Comparison of ENCODE assay signal across 8 cellular contexts in genomic region chr21:44920694-44921604, GRCh38. TPM values are rescaled to one million over a fixed set of nuclear protein-coding genes. Genes with fewer than 3 reads are reported as not detected.
DNase-seq lines count a peak whose midpoint lies in the region; ATAC-seq and TF ChIP-seq lines count a peak whose summit lies in the region.

ITGB2 (minus strand) TSS chr21:44920899; CDS start chr21:44910782, 10,117 bp downstream.

- peaks cover 73% of the 10 kb centered on the region for H3K4me1 ChIP-seq in CD8-positive, alpha-beta T cell (ENCODE audit: insufficient read depth, low read length)
- H3K4me1 ChIP-seq in ovary (ENCODE audit: insufficient read depth): no peaks in the 10 kb centered on the region

- peaks cover 39% of the 10 kb centered on the region for H3K36me3 Mint-ChIP-seq in CD8-positive, alpha-beta T cell
- peaks cover 57% of the 10 kb centered on the region for H3K36me3 Mint-ChIP-seq in dendritic cell treated with granulocyte-macrophage colony-stimulating factor and Interleukin-4, amounts not matched to agents 40 ng/mL and 50 ng/mL, for 4 days (ENCODE audit: low read depth)

- intact Hi-C loops in CD8-positive, alpha-beta T cell (cut with DNase I, micrococcal nuclease): loop anchor here in 1 of 2 experiments (1.0 to 10.0 kb wide), 2 partner anchors 9 to 364 kb away; partner anchors contain the start of gene POFUT2
- intact Hi-C loops in dendritic cell treated with granulocyte-macrophage colony-stimulating factor and Interleukin-4, amounts not matched to agents 40 ng/mL and 50 ng/mL, for 4 days (cut with micrococcal nuclease): no loop called here
- intact Hi-C loops in ovary (cut with DNase I): no loop called here

- CTCF ChIA-PET in CD8-positive, alpha-beta T cell (lab: Charles Lee): interaction anchor here (5.6 to 6.1 kb wide), 2 partner anchors 12 to 27 kb away, joined by 38 to 51 read pairs; no protein-coding TSS in a partner anchor

- H3K4me3 ChIP-seq in CD8-positive, alpha-beta T cell (ENCODE audit: low read depth, low read length): peak within 1 kb of the TSS; percentile 99
- H3K4me3 ChIP-seq in ovary: no peak within 1 kb of the TSS

- TF ChIP-seq POLR2A in ovary (IDR thresholded peaks at IDR 0.05): no peak

- H3K27me3 ChIP-seq in CD8-positive, alpha-beta T cell (ENCODE audit: insufficient read depth, low read length): no peaks in the 10 kb centered on the region
- H3K27me3 ChIP-seq in ovary: no peaks in the 10 kb centered on the region

- no peaks in the 10 kb centered on the region for H3K9me3 ChIP-seq in CD8-positive, alpha-beta T cell (ENCODE audit: low read length)
- no peaks in the 10 kb centered on the region for H3K9me3 ChIP-seq in ovary

- H3K27ac Mint-ChIP-seq in CD8-positive, alpha-beta T cell: peak within 1 kb of the TSS; percentile 92
- H3K27ac Mint-ChIP-seq in dendritic cell treated with granulocyte-macrophage colony-stimulating factor and Interleukin-4, amounts not matched to agents 40 ng/mL and 50 ng/mL, for 4 days: peak within 1 kb of the TSS; percentile 80

- H3K36me3 ChIP-seq in CD8-positive, alpha-beta T cell (ENCODE audit: insufficient read depth, low read length): peaks cover 9% of the 10 kb centered on the region
- H3K36me3 ChIP-seq in ovary: no peaks in the 10 kb centered on the region

- no peak for TF ChIP-seq CTCF in CD8-positive, alpha-beta T cell (IDR thresholded peaks at IDR 0.05)
- no peak for TF ChIP-seq CTCF in ovary (IDR thresholded peaks at IDR 0.05)

- peaks cover 76% of the 10 kb centered on the region for H3K4me1 Mint-ChIP-seq in CD8-positive, alpha-beta T cell (ENCODE audit: low read depth)
- peaks cover 82% of the 10 kb centered on the region for H3K4me1 Mint-ChIP-seq in dendritic cell treated with granulocyte-macrophage colony-stimulating factor and Interleukin-4, amounts not matched to agents 40 ng/mL and 50 ng/mL, for 4 days (ENCODE audit: low read depth)

- no peaks in the 10 kb centered on the region for H3K27me3 Mint-ChIP-seq in CD8-positive, alpha-beta T cell (ENCODE audit: low read depth)
- no peaks in the 10 kb centered on the region for H3K27me3 Mint-ChIP-seq in dendritic cell treated with granulocyte-macrophage colony-stimulating factor and Interleukin-4, amounts not matched to agents 40 ng/mL and 50 ng/mL, for 4 days

- POLR2A ChIA-PET in CD8-positive, alpha-beta T cell (lab: Charles Lee): interaction anchor here (1.0 to 2.5 kb wide), 6 partner anchors 8 to 120 kb away, joined by 3 to 8 read pairs (median 4); partner anchors contain the start of gene UBE2G2

- 50 to 61% (median 50%) methylated on average over 29 of the region's 29 CpGs for WGBS in ovary, 3 donors

- H3K27ac ChIP-seq in CD8-positive, alpha-beta T cell (ENCODE audit: low read depth, low read length): peak within 1 kb of the TSS; percentile 72
- H3K27ac ChIP-seq in ovary: no peak within 1 kb of the TSS

- peak; percentile 65 for ATAC-seq in CD8-positive, alpha-beta T cell
- ATAC-seq in HG02588 (IDR thresholded peaks at IDR 0.05; ENCODE audit: unreplicated experiment): peak; percentile 42
- ATAC-seq in GM19035 (IDR thresholded peaks at IDR 0.05; ENCODE audit: unreplicated experiment): no peak

- no peak for TF ChIP-seq EP300 in ovary (IDR thresholded peaks at IDR 0.05)

- peak in 6 of 7 experiments; percentile 28 to 77 (median 63) for DNase-seq in CD8-positive, alpha-beta T cell
- peak; percentile 28 for DNase-seq in T follicular helper cell (ENCODE audit: low read depth)
- no peak for DNase-seq in ovary
- DNase-seq in NCI-H1105 (lab: John Stamatoyannopoulos, UW): no peak
- DNase-seq in NCI-H1694 treated with DMSO at 0.1 percent for 48 hours (lab: John Stamatoyannopoulos, UW): no peak

- peak within 1 kb of the TSS; percentile 96 for H3K4me3 Mint-ChIP-seq in CD8-positive, alpha-beta T cell
- H3K4me3 Mint-ChIP-seq in dendritic cell treated with granulocyte-macrophage colony-stimulating factor and Interleukin-4, amounts not matched to agents 40 ng/mL and 50 ng/mL, for 4 days: peak within 1 kb of the TSS; percentile 91

- H3K9me3 Mint-ChIP-seq in CD8-positive, alpha-beta T cell: peaks cover 4% of the 10 kb centered on the region
- H3K9me3 Mint-ChIP-seq in dendritic cell treated with granulocyte-macrophage colony-stimulating factor and Interleukin-4, amounts not matched to agents 40 ng/mL and 50 ng/mL, for 4 days: no peaks in the 10 kb centered on the region

RNA-seq across cellular contexts. Expression of gene ITGB2, which starts in this region (rescaled TPM):
- total RNA-seq in CD8-positive, alpha-beta T cell: 100 to 1,000 TPM; 234 to 245 TPM
- 10 to 100 TPM in 6 of 7 donors, 1 to 10 TPM in 1; 9.6 to 58.3 (median 17.6) TPM for total RNA-seq in ovary
- 10 to 100 TPM; 13.0 to 31.1 TPM for polyA plus RNA-seq in ovary

Comparison
In these comparisons a context has a peak if more than half of its experiments do, and no peak if none do; other contexts are left out.
1. DNase-seq: peak in CD8-positive, alpha-beta T cell (6 of 7) and T follicular helper cell (single experiment); none in ovary (0 of 5), NCI-H1105 (single experiment) and NCI-H1694 treated with DMSO at 0.1 percent for 48 hours (single experiment).